ENCODE assay signal across 1 cellular context in the genomic region with DNA sequence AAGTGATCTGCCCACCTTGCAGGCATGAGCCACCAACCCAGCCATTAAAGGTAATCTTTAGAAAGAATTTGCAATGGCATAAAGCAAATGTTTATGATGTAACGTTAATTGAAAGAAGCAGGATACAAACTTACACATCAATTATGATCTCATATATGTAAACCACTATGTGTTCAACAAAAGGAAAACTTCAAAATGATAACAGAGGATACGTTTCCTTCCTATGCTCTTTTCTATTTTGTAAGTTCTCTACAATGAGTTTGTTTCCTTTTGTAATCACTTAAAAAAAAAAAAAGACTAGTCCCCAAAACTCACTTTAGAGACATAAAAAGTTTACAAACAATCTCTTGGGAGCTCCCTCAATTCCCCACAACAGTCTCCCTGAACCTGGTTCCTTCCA.
TF ChIP-seq lines count a peak whose summit lies in the region.

No MANE protein-coding gene starts in this region.

TF ChIP-seq in GM12878, 131 proteins besides CTCF, POLR2A, EP300 and RAD21:
- TF ChIP-seq, protein P1, sequence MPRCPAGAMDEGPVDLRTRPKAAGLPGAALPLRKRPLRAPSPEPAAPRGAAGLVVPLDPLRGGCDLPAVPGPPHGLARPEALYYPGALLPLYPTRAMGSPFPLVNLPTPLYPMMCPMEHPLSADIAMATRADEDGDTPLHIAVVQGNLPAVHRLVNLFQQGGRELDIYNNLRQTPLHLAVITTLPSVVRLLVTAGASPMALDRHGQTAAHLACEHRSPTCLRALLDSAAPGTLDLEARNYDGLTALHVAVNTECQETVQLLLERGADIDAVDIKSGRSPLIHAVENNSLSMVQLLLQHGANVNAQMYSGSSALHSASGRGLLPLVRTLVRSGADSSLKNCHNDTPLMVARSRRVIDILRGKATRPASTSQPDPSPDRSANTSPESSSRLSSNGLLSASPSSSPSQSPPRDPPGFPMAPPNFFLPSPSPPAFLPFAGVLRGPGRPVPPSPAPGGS (IDR thresholded peaks at IDR 0.05; ENCODE audit: borderline replicate concordance, insufficient read depth, low read depth, low read length, poor library complexity, severe bottlenecking) = no peak
- no peak for TF ChIP-seq ELK1 (IDR thresholded peaks at IDR 0.05; ENCODE audit: low read depth, low read length)
